In genomic region chr3:50323614-50324199, GRCh38 we compare ENCODE assay signal across 10 cellular contexts. TPM values are rescaled to one million over a fixed set of nuclear protein-coding genes. Genes with fewer than 3 reads are reported as not detected.
DNase-seq lines count a peak whose midpoint lies in the region; ATAC-seq, FAIRE-seq and TF ChIP-seq lines count a peak whose summit lies in the region.
"Had no signal": no experiment of that assay in that cellular context is flagged by ENCODE, and none has a peak within 500 bp of the region (broad histone marks: within the 10 kb centered on the region; RNA-seq: fewer than 3 reads in every experiment).

No MANE protein-coding gene starts in this region.

- no peaks in the 10 kb centered on the region for H3K9me3 ChIP-seq in duodenal mucosa (ENCODE audit: control insufficient read depth in 1 of 2, low read length in 2 of 2)
- no peaks in the 10 kb centered on the region for H3K9me3 ChIP-seq in mucosa of rectum (ENCODE audit: control insufficient read depth in 2 of 2, low read length in 2 of 2)
- H3K9me3 ChIP-seq in tibial nerve, result no peaks in the 10 kb centered on the region
- H3K9me3 ChIP-seq in small intestine (ENCODE audit: control insufficient read depth, low read depth), result no peaks in the 10 kb centered on the region
- H3K9me3 ChIP-seq: A549 had no signal

- no peaks in the 10 kb centered on the region for H3K27me3 Mint-ChIP-seq in activated CD4-positive, alpha-beta T cell treated with anti-CD3 and anti-CD28 coated beads, Interleukin-2, amount 10 ng/mL, durations not matched to agents 24 days and 14 days

- peaks cover 30% of the 10 kb centered on the region for H3K4me1 Mint-ChIP-seq in activated CD4-positive, alpha-beta T cell treated with anti-CD3 and anti-CD28 coated beads, Interleukin-2, amount 10 ng/mL, durations not matched to agents 24 days and 14 days

- H3K9ac ChIP-seq in duodenal mucosa (ENCODE audit: low read depth in 1 of 2, low read length in 2 of 2) (no peak overlapping the region), mucosa of rectum (ENCODE audit: low read depth in 1 of 2, low read length in 2 of 2) (no peak overlapping the region)

- H3K4me3 ChIP-seq in duodenal mucosa (ENCODE audit: low read depth in 1 of 2, low read length in 2 of 2) (no peak overlapping the region), mucosa of rectum (ENCODE audit: low read length in 2 of 2) (no peak overlapping the region), tibial nerve (no peak overlapping the region), small intestine (ENCODE audit: low read depth in 1 of 2, low read length in 2 of 2) (no peak overlapping the region)
- H3K4me3 ChIP-seq: A549 had no signal

- H3K36me3 ChIP-seq in duodenal mucosa (ENCODE audit: control insufficient read depth in 1 of 2, insufficient read depth in 2 of 2, low read length in 2 of 2), result peaks cover 5 to 20% of the 10 kb centered on the region in 2 donors
- peaks cover 9 to 17% of the 10 kb centered on the region in 2 donors for H3K36me3 ChIP-seq in mucosa of rectum (ENCODE audit: control insufficient read depth in 2 of 2, insufficient read depth in 2 of 2, low read length in 2 of 2)
- peaks cover 0 to 32% (median 0%) of the 10 kb centered on the region in 3 donors for H3K36me3 ChIP-seq in tibial nerve
- peaks cover 0 to 3% of the 10 kb centered on the region in 2 donors for H3K36me3 ChIP-seq in small intestine (ENCODE audit: control insufficient read depth in 2 of 2, insufficient read depth in 2 of 2, low read length in 2 of 2)

- H3K4me3 Mint-ChIP-seq in activated CD4-positive, alpha-beta T cell treated with anti-CD3 and anti-CD28 coated beads, Interleukin-2, amount 10 ng/mL, durations not matched to agents 24 days and 14 days, result no peak overlapping the region

- WGBS in tibial nerve, 2 donors, result 29 to 34% methylated on average over 5 of the region's 5 CpGs
- 54 to 71% (median 58%) methylated on average over 5 of the region's 5 CpGs for WGBS in small intestine, 3 donors

- TF ChIP-seq CTCF in tibial nerve (IDR thresholded peaks at IDR 0.05), result peak in 2 of 5 experiments; percentile 8 to 31

- H3K27ac Mint-ChIP-seq in activated CD4-positive, alpha-beta T cell treated with anti-CD3 and anti-CD28 coated beads, Interleukin-2, amount 10 ng/mL, durations not matched to agents 24 days and 14 days, result peak overlapping the region; percentile 7

- TF ChIP-seq EP300 in tibial nerve (IDR thresholded peaks at IDR 0.05), result peak in 1 of 2 donors; percentile 53

- DNase-seq in activated CD4-positive, alpha-beta T cell treated with anti-CD3 and anti-CD28 coated beads, Interleukin-2, amount 10 ng/mL, durations not matched to agents 24 days and 14 days, result no peak
- DNase-seq in activated CD4-positive, alpha-beta T cell treated with anti-CD3 and anti-CD28 coated beads for 1 hour, result no peak
- DNase-seq in tibial nerve (ENCODE audit: low spot score in 2 of 2) (no peak), small intestine (no peak)
- DNase-seq: cortex of kidney had no signal

- intact Hi-C loops in activated CD4-positive, alpha-beta T cell treated with anti-CD3 and anti-CD28 coated beads, Interleukin-2, amount 10 ng/mL, durations not matched to agents 24 days and 14 days (cut with micrococcal nuclease), result loop anchor here (2.0 to 10.0 kb wide), 2 partner anchors 131 to 1849 kb away; no protein-coding TSS in a partner anchor

- H3K4me1 ChIP-seq in duodenal mucosa (ENCODE audit: control insufficient read depth in 1 of 2, insufficient read depth in 2 of 2, low read length in 2 of 2) (peaks cover 49 to 71% of the 10 kb centered on the region in 2 donors), mucosa of rectum (ENCODE audit: control insufficient read depth in 2 of 2, insufficient read depth in 2 of 2, low read length in 2 of 2) (peaks cover 44 to 47% of the 10 kb centered on the region in 2 donors), tibial nerve (peaks cover 0 to 86% (median 47%) of the 10 kb centered on the region in 4 donors), small intestine (ENCODE audit: control insufficient read depth in 2 of 2, insufficient read depth in 1 of 2, low read depth in 1 of 2, low read length in 1 of 2) (peaks cover 2 to 9% of the 10 kb centered on the region in 2 donors)

- H3K27me3 ChIP-seq in duodenal mucosa (ENCODE audit: control insufficient read depth in 1 of 2, insufficient read depth in 2 of 2, low read length in 2 of 2), result no peaks in the 10 kb centered on the region
- H3K27me3 ChIP-seq in mucosa of rectum (ENCODE audit: control insufficient read depth in 2 of 2, insufficient read depth in 2 of 2, low read length in 2 of 2), result no peaks in the 10 kb centered on the region
- H3K27me3 ChIP-seq in tibial nerve, result no peaks in the 10 kb centered on the region
- no peaks in the 10 kb centered on the region for H3K27me3 ChIP-seq in small intestine (ENCODE audit: control insufficient read depth in 2 of 2, insufficient read depth in 2 of 2, low read length in 2 of 2)

- no peak for FAIRE-seq in small intestine (lab: Jason Lieb, UNC)
- FAIRE-seq: A549 had no signal

- TF ChIP-seq POLR2A in tibial nerve (IDR thresholded peaks at IDR 0.05), result no peak

- H3K36me3 Mint-ChIP-seq in activated CD4-positive, alpha-beta T cell treated with anti-CD3 and anti-CD28 coated beads, Interleukin-2, amount 10 ng/mL, durations not matched to agents 24 days and 14 days (ENCODE audit: low read depth), result peaks cover 17% of the 10 kb centered on the region

- ATAC-seq in GM21381 (IDR thresholded peaks at IDR 0.05; ENCODE audit: unreplicated experiment), result no peak
- ATAC-seq in GM21360 (IDR thresholded peaks at IDR 0.05; ENCODE audit: unreplicated experiment), result no peak

- H3K27ac ChIP-seq in duodenal mucosa (ENCODE audit: low read depth, low read length) (peak overlapping the region; percentile 66), mucosa of rectum (ENCODE audit: low read depth in 2 of 2, low read length in 2 of 2) (peak overlapping the region; percentile 59 to 93), tibial nerve (peak overlapping the region; percentile 72 to 99 (median 92)), small intestine (ENCODE audit: low read depth in 1 of 2, low read length in 1 of 2) (peak overlapping the region in 1 of 2 donors; percentile 96)
- H3K27ac ChIP-seq: A549 had no signal

- H3K9me3 Mint-ChIP-seq in activated CD4-positive, alpha-beta T cell treated with anti-CD3 and anti-CD28 coated beads, Interleukin-2, amount 10 ng/mL, durations not matched to agents 24 days and 14 days, result no peaks in the 10 kb centered on the region

RNA-seq across cellular contexts. Expression of gene HYAL2, which starts 1.2 kb away (rescaled TPM):
- 14.4 and 16.3 TPM in 2 replicates for total RNA-seq in activated CD4-positive, alpha-beta T cell treated with anti-CD3 and anti-CD28 coated beads, Interleukin-2, amount 10 ng/mL, durations not matched to agents 24 days and 14 days
- 100 to 1,000 TPM in 2 of 4 donors, 10 to 100 TPM in 2; 86.9 to 169 (median 129) TPM for total RNA-seq in tibial nerve
- polyA plus RNA-seq in small intestine, result 100 to 1,000 TPM in 1 of 3 donors, 10 to 100 TPM in 2; 11.0 to 124 (median 15.1) TPM

RNA-seq across cellular contexts. Expression of gene TUSC2, which starts 4.3 kb away (rescaled TPM):
- total RNA-seq in activated CD4-positive, alpha-beta T cell treated with anti-CD3 and anti-CD28 coated beads, Interleukin-2, amount 10 ng/mL, durations not matched to agents 24 days and 14 days, result 24.4 and 25.0 TPM in 2 replicates
- total RNA-seq in tibial nerve, result 10 to 100 TPM; 19.0 to 31.9 (median 20.8) TPM
- polyA plus RNA-seq in small intestine, result 10 to 100 TPM; 29.8 to 46.2 (median 31.3) TPM

RNA-seq across cellular contexts. Expression of gene RASSF1, which starts 16.9 kb away (rescaled TPM):
- 68.3 and 68.8 TPM in 2 replicates for total RNA-seq in activated CD4-positive, alpha-beta T cell treated with anti-CD3 and anti-CD28 coated beads, Interleukin-2, amount 10 ng/mL, durations not matched to agents 24 days and 14 days
- total RNA-seq in tibial nerve, result 10 to 100 TPM; 77.4 to 99.0 (median 82.6) TPM
- 10 to 100 TPM; 19.7 to 39.0 (median 32.7) TPM for polyA plus RNA-seq in small intestine

RNA-seq across cellular contexts. Expression of gene HYAL1, which starts 20.3 kb away (rescaled TPM):
- total RNA-seq in activated CD4-positive, alpha-beta T cell treated with anti-CD3 and anti-CD28 coated beads, Interleukin-2, amount 10 ng/mL, durations not matched to agents 24 days and 14 days, result 0.28 and 0.50 TPM in 2 replicates
- total RNA-seq in tibial nerve, result 10 to 100 TPM; 16.5 to 26.5 (median 20.8) TPM
- polyA plus RNA-seq in small intestine, result 10 to 100 TPM in 1 of 3 donors, 1 to 10 TPM in 2; 1.1 to 11.1 (median 4.5) TPM

RNA-seq across cellular contexts. Expression of gene ZMYND10, which starts 21.8 kb away (rescaled TPM):
- 1.2 and 1.3 TPM in 2 replicates for total RNA-seq in activated CD4-positive, alpha-beta T cell treated with anti-CD3 and anti-CD28 coated beads, Interleukin-2, amount 10 ng/mL, durations not matched to agents 24 days and 14 days
- 1 to 10 TPM in 2 of 4 donors, under 1 TPM in 1, not detected in 1; 0.30 to 1.7 (median 1.3) TPM for total RNA-seq in tibial nerve
- 1 to 10 TPM in 2 of 3 donors, under 1 TPM in 1; 0.76 to 2.5 (median 1.6) TPM for polyA plus RNA-seq in small intestine
